10 cellular contexts compared by ENCODE assay signal in genomic region chr7:27364344-27364758, GRCh38.
A peak's percentile ranks its signal among the peaks of the same experiment; 100 is the strongest.
DNase-seq lines count a peak whose midpoint lies in the region; ATAC-seq and TF ChIP-seq lines count a peak whose summit lies in the region.
"Had no signal": no experiment of that assay in that cellular context is flagged by ENCODE, and none has a peak within 500 bp of the region (broad histone marks: within the 10 kb centered on the region; RNA-seq: fewer than 3 reads in every experiment).

No MANE protein-coding gene starts in this region.

- H3K9ac ChIP-seq in neural progenitor cell (no peak overlapping the region), neuronal stem cell (ENCODE audit: low read depth, low read length, poor library complexity) (no peak overlapping the region)

- H3K4me3 ChIP-seq in AG04450 (ENCODE audit: low read depth, low read length) (peak overlapping the region; percentile 37), esophagus muscularis mucosa (peak overlapping the region in 2 of 4 donors; percentile 24 to 25), neural progenitor cell (no peak overlapping the region), neuronal stem cell (ENCODE audit: low read length in 2 of 2) (no peak overlapping the region)

- WGBS in esophagus muscularis mucosa: 64% methylated on average over 4 of the region's 4 CpGs
- no CpG with 5 or more reads among the region's 4 CpGs for WGBS in neuronal stem cell (ENCODE audit: extremely low coverage in 2 of 2, insufficient read length in 2 of 2, insufficient replicate concordance in 1 of 2), 2 donors

- no peak overlapping the region for H3K4me3 Mint-ChIP-seq in neural progenitor cell
- H3K4me3 Mint-ChIP-seq: CD4-positive, CD25-positive, alpha-beta regulatory T cell had no signal

- H3K4me1 Mint-ChIP-seq in neural progenitor cell: peaks cover 4% of the 10 kb centered on the region
- H3K4me1 Mint-ChIP-seq: CD4-positive, CD25-positive, alpha-beta regulatory T cell had no signal

- no peak overlapping the region for H3K4ac ChIP-seq in neuronal stem cell (ENCODE audit: low read length)

- H2BK15ac ChIP-seq in neuronal stem cell (ENCODE audit: low read length): no peak overlapping the region

- no peaks in the 10 kb centered on the region for H3K79me1 ChIP-seq in neuronal stem cell (ENCODE audit: low read depth, low read length)

- H3K36me3 Mint-ChIP-seq in neural progenitor cell: no peaks in the 10 kb centered on the region
- H3K36me3 Mint-ChIP-seq: CD4-positive, CD25-positive, alpha-beta regulatory T cell had no signal

- H2BK5ac ChIP-seq in neuronal stem cell (ENCODE audit: low read length): no peak overlapping the region

- no peaks in the 10 kb centered on the region for H3K9me3 Mint-ChIP-seq in neural progenitor cell
- H3K9me3 Mint-ChIP-seq: CD4-positive, CD25-positive, alpha-beta regulatory T cell had no signal

- DNase-seq in AG04450 (ENCODE audit: low read depth, low spot score) (peak; percentile 20), NCI-H226 (peak; percentile 58), esophagus muscularis mucosa (ENCODE audit: extremely low spot score) (no peak), neural progenitor cell (ENCODE audit: low spot score) (no peak), neuronal stem cell (ENCODE audit: low spot score) (no peak), NCI-H2227 treated with DMSO at 0.1 percent for 48 hours (lab: John Stamatoyannopoulos, UW) (no peak), NK-92 (lab: John Stamatoyannopoulos, UW; ENCODE audit: unreplicated experiment) (no peak)
- DNase-seq: CD4-positive, CD25-positive, alpha-beta regulatory T cell; NCI-H1105 treated with DMSO at 0.1 percent for 48 hours had no signal

- no peak overlapping the region for H2AK5ac ChIP-seq in neuronal stem cell (ENCODE audit: low read depth, low read length)

- H3K27ac ChIP-seq in AG04450 (ENCODE audit: low read depth, low read length) (no peak overlapping the region), esophagus muscularis mucosa (replicated peaks in 1 of 4) (peak overlapping the region; percentile 59 to 77 (median 67)), neural progenitor cell (no peak overlapping the region), neuronal stem cell (replicated peaks; ENCODE audit: low read length) (no peak overlapping the region)

- H2BK12ac ChIP-seq in neuronal stem cell (ENCODE audit: low read length): no peak overlapping the region

- H3K14ac ChIP-seq in neuronal stem cell (ENCODE audit: low read length): no peak overlapping the region

- H3F3A ChIP-seq in neural progenitor cell (ENCODE audit: low read depth): no peaks in the 10 kb centered on the region

- H3K36me3 ChIP-seq in esophagus muscularis mucosa (no peaks in the 10 kb centered on the region), neural progenitor cell (no peaks in the 10 kb centered on the region), neuronal stem cell (replicated peaks in 1 of 2; ENCODE audit: control insufficient read depth in 2 of 2, insufficient read depth in 2 of 2, low read length in 2 of 2) (no peaks in the 10 kb centered on the region)

- intact Hi-C loops in esophagus muscularis mucosa (cut with DNase I): no loop called here

- no peak overlapping the region for H2BK120ac ChIP-seq in neuronal stem cell (ENCODE audit: low read depth, low read length)

- TF ChIP-seq CTCF in AG04450 (IDR thresholded peaks at IDR 0.05; ENCODE audit: low read depth, low read length): no peak
- no peak for TF ChIP-seq CTCF in esophagus muscularis mucosa (IDR thresholded peaks at IDR 0.05)
- TF ChIP-seq CTCF in neural progenitor cell (IDR thresholded peaks at IDR 0.05): no peak

- POLR2A ChIA-PET in AG04450 (lab: Yijun Ruan, JAX): no interaction called here

- H3K23ac ChIP-seq in neuronal stem cell (ENCODE audit: low read depth, low read length, poor library complexity): no peak overlapping the region

- no peak overlapping the region for H4K91ac ChIP-seq in neuronal stem cell (ENCODE audit: low read depth, low read length, poor library complexity)

- H3K27ac Mint-ChIP-seq in neural progenitor cell: no peak overlapping the region
- H3K27ac Mint-ChIP-seq: CD4-positive, CD25-positive, alpha-beta regulatory T cell had no signal

- TF ChIP-seq EP300 in esophagus muscularis mucosa (IDR thresholded peaks at IDR 0.05): no peak

- no peaks in the 10 kb centered on the region for H4K20me1 ChIP-seq in neural progenitor cell (ENCODE audit: low read depth)

- H2AFZ ChIP-seq in neural progenitor cell (replicated peaks) (peak overlapping the region; percentile 77), neuronal stem cell (ENCODE audit: low read length) (no peak overlapping the region)

- peaks cover 0 to 19% (median 9%) of the 10 kb centered on the region in 4 donors for H3K4me1 ChIP-seq in esophagus muscularis mucosa
- no peaks in the 10 kb centered on the region for H3K4me1 ChIP-seq in neural progenitor cell
- peaks cover 0 to 2% of the 10 kb centered on the region in 2 donors for H3K4me1 ChIP-seq in neuronal stem cell (ENCODE audit: control insufficient read depth in 2 of 2, insufficient read depth in 1 of 2, low read depth in 1 of 2, low read length in 2 of 2)

- H3K9me3 ChIP-seq in AG04450 (ENCODE audit: control insufficient read depth, insufficient read depth, low read length) (no peaks in the 10 kb centered on the region), esophagus muscularis mucosa (no peaks in the 10 kb centered on the region), neural progenitor cell (ENCODE audit: low read depth) (no peaks in the 10 kb centered on the region), neuronal stem cell (replicated peaks in 1 of 2; ENCODE audit: control insufficient read depth in 2 of 2, insufficient read depth in 1 of 2, low read depth in 1 of 2, low read length in 2 of 2) (peaks cover 0 to 3% of the 10 kb centered on the region in 2 donors)

- CTCF ChIA-PET in AG04450 (lab: Charles Lee): no interaction called here

- H3K18ac ChIP-seq in neuronal stem cell (ENCODE audit: low read length): no peak overlapping the region

- no peaks in the 10 kb centered on the region for H3K27me3 Mint-ChIP-seq in neural progenitor cell (ENCODE audit: insufficient read depth, low read depth)

- H3K27me3 ChIP-seq in AG04450 (ENCODE audit: control insufficient read depth, insufficient read depth, low read length) (peaks cover 8% of the 10 kb centered on the region), esophagus muscularis mucosa (no peaks in the 10 kb centered on the region), neural progenitor cell (no peaks in the 10 kb centered on the region), neuronal stem cell (ENCODE audit: control insufficient read depth in 3 of 3, insufficient read depth in 3 of 3, low read depth in 1 of 3, low read length in 3 of 3) (peaks cover 0 to 3% (median 0%) of the 10 kb centered on the region in 3 experiments)

- no peaks in the 10 kb centered on the region for H3K79me2 ChIP-seq in neural progenitor cell (ENCODE audit: low read depth)

- H4K8ac ChIP-seq in neuronal stem cell (ENCODE audit: low read depth, low read length): no peak overlapping the region

- no peak for ATAC-seq in GM18505 (IDR thresholded peaks at IDR 0.05; ENCODE audit: unreplicated experiment)

- TF ChIP-seq POLR2A in esophagus muscularis mucosa (IDR thresholded peaks at IDR 0.05; ENCODE audit: low read depth) (no peak), GM18505 (IDR thresholded peaks at IDR 0.05; ENCODE audit: borderline replicate concordance, extremely low read depth, insufficient read depth, insufficient read length) (no peak)

- H3K4me2 ChIP-seq in neural progenitor cell: no peak overlapping the region
- H3K4me2 ChIP-seq in neuronal stem cell (ENCODE audit: insufficient read depth, low read length, poor library complexity, severe bottlenecking): no peak overlapping the region

Comparison
In these comparisons a context has a peak if more than half of its experiments do, and no peak if none do; other contexts are left out.
1. DNase-seq: peak in AG04450 (single experiment) and NCI-H226 (single experiment); none in esophagus muscularis mucosa (single experiment), neural progenitor cell (single experiment), neuronal stem cell (single experiment), NCI-H2227 treated with DMSO at 0.1 percent for 48 hours (single experiment) and NK-92 (single experiment).
2. H3K27ac ChIP-seq: peak in esophagus muscularis mucosa (4 of 4); none in AG04450 (single experiment), neural progenitor cell (single experiment) and neuronal stem cell (single experiment).